Comparison of ENCODE assay signal across 7 cellular contexts in genomic region chr17:76492989-76493501, GRCh38. TPM values are rescaled to one million over a fixed set of nuclear protein-coding genes. Genes with fewer than 3 reads are reported as not detected.
DNase-seq lines count a peak whose midpoint lies in the region; ATAC-seq and TF ChIP-seq lines count a peak whose summit lies in the region.

No MANE protein-coding gene starts in this region.

- TF ChIP-seq POLR2A in Peyer's patch (IDR thresholded peaks at IDR 0.05) = peak in 1 of 2 donors; percentile 10

- no peaks in the 10 kb centered on the region for H3K9me2 ChIP-seq in hepatocyte (replicated peaks; ENCODE audit: insufficient read depth)

- peak overlapping the region; percentile 48 for H3K4me2 ChIP-seq in hepatocyte

- H3K9me3 ChIP-seq in Peyer's patch (no peaks in the 10 kb centered on the region), ascending aorta (no peaks in the 10 kb centered on the region), hepatocyte (ENCODE audit: low read depth) (no peaks in the 10 kb centered on the region)

- H3K36me3 ChIP-seq in Peyer's patch (no peaks in the 10 kb centered on the region), ascending aorta (no peaks in the 10 kb centered on the region), hepatocyte (replicated peaks; ENCODE audit: insufficient read depth, low read depth) (no peaks in the 10 kb centered on the region)

- no peak for TF ChIP-seq CTCF in Peyer's patch (IDR thresholded peaks at IDR 0.05)
- no peak for TF ChIP-seq CTCF in ascending aorta (IDR thresholded peaks at IDR 0.05)
- TF ChIP-seq CTCF in hepatocyte (IDR thresholded peaks at IDR 0.05; ENCODE audit: poor library complexity) = no peak

- no peaks in the 10 kb centered on the region for H4K20me1 ChIP-seq in hepatocyte (ENCODE audit: insufficient read depth, poor library complexity, severe bottlenecking)

- H2AFZ ChIP-seq in hepatocyte = no peak overlapping the region

- peaks cover 3 to 62% (median 52%) of the 10 kb centered on the region in 4 donors for H3K4me1 ChIP-seq in Peyer's patch
- H3K4me1 ChIP-seq in ascending aorta = peaks cover under 1 to 5% of the 10 kb centered on the region in 2 donors
- peaks cover 26% of the 10 kb centered on the region for H3K4me1 ChIP-seq in hepatocyte (ENCODE audit: insufficient read depth)

- H3K27ac ChIP-seq in Peyer's patch (peak overlapping the region; percentile 80 to 89 (median 83)), ascending aorta (peak overlapping the region; percentile 70 to 77), hepatocyte (peak overlapping the region; percentile 40)

- intact Hi-C loops in ascending aorta (cut with DNase I) = no loop called here

- 42% methylated on average over 15 of the region's 15 CpGs for WGBS in hepatocyte (ENCODE audit: low lambda C conversion rate, missing lambda C conversion rate)

- peak in 2 of 3 donors; percentile 77 to 85 for DNase-seq in Peyer's patch
- peak; percentile 69 to 83 for DNase-seq in ascending aorta (ENCODE audit: low spot score in 2 of 2)
- peak; percentile 61 for DNase-seq in hepatocyte (ENCODE audit: low spot score)
- DNase-seq in smooth muscle cell of the brain vasculature (ENCODE audit: low read depth, low spot score) = peak; percentile 85
- DNase-seq in NCI-H1048 (lab: John Stamatoyannopoulos, UW) = no peak

- ATAC-seq in GM18511 (IDR thresholded peaks at IDR 0.05; ENCODE audit: unreplicated experiment) = peak; percentile 53
- peak; percentile 35 for ATAC-seq in HG02623 (IDR thresholded peaks at IDR 0.05; ENCODE audit: unreplicated experiment)

- H3K79me2 ChIP-seq in hepatocyte = peaks cover 3% of the 10 kb centered on the region

- H3K27me3 ChIP-seq in Peyer's patch = no peaks in the 10 kb centered on the region
- no peaks in the 10 kb centered on the region for H3K27me3 ChIP-seq in ascending aorta
- no peaks in the 10 kb centered on the region for H3K27me3 ChIP-seq in hepatocyte

- peak overlapping the region; percentile 11 to 34 (median 26) for H3K4me3 ChIP-seq in Peyer's patch
- peak overlapping the region in 1 of 2 donors; percentile 10 for H3K4me3 ChIP-seq in ascending aorta
- no peak overlapping the region for H3K4me3 ChIP-seq in hepatocyte

RNA-seq across cellular contexts. Expression of gene RHBDF2, which starts 8.2 kb away (rescaled TPM):
- total RNA-seq in Peyer's patch (100 to 1,000 TPM in 1 of 4 donors, 10 to 100 TPM in 2, 1 to 10 TPM in 1; 8.8 to 225 (median 33.0) TPM), ascending aorta (12.7 TPM), hepatocyte (4.9 and 5.5 TPM in 2 replicates)
- 11.0 and 11.7 TPM in 2 replicates for polyA plus RNA-seq in hepatocyte

RNA-seq across cellular contexts. Expression of gene AANAT, which starts 25.6 kb away (rescaled TPM):
- total RNA-seq in Peyer's patch (not detected), ascending aorta (not detected), hepatocyte (0.84 TPM in 1 of 2 replicates, not detected in the other)
- 0.92 TPM in 1 of 2 replicates, not detected in the other for polyA plus RNA-seq in hepatocyte

RNA-seq across cellular contexts. Expression of gene UBE2O, which starts 40.1 kb away (rescaled TPM):
- 10 to 100 TPM; 20.5 to 75.1 (median 31.6) TPM for total RNA-seq in Peyer's patch
- 19.6 TPM for total RNA-seq in ascending aorta
- total RNA-seq in hepatocyte = 14.6 and 15.2 TPM in 2 replicates
- polyA plus RNA-seq in hepatocyte = 9.7 and 12.5 TPM in 2 replicates

RNA-seq across cellular contexts. Expression of gene CYGB, which starts 44.5 kb away (rescaled TPM):
- 10 to 100 TPM in 3 of 4 donors, 1 to 10 TPM in 1; 5.8 to 81.7 (median 11.1) TPM for total RNA-seq in Peyer's patch
- 60.7 TPM for total RNA-seq in ascending aorta
- 7.8 and 15.5 TPM in 2 replicates for total RNA-seq in hepatocyte
- polyA plus RNA-seq in hepatocyte = 13.8 and 19.2 TPM in 2 replicates

RNA-seq across cellular contexts. Expression of gene PRCD, which starts 46.8 kb away (rescaled TPM):
- 10 to 100 TPM in 1 of 4 donors, 1 to 10 TPM in 1, not detected in 2; 1.2 to 10.7 TPM for total RNA-seq in Peyer's patch
- total RNA-seq in ascending aorta = 0.43 TPM
- 2.0 and 2.7 TPM in 2 replicates for total RNA-seq in hepatocyte
- polyA plus RNA-seq in hepatocyte = 10.2 and 11.6 TPM in 2 replicates
